1 cellular context compared by ENCODE assay signal in genomic region chr5:160169326-160169725, GRCh38.
TF ChIP-seq lines count a peak whose summit lies in the region.

No MANE protein-coding gene starts in this region.

TF ChIP-seq in WTC11, 78 proteins besides CTCF, POLR2A, EP300 and RAD21 (continued from another document):
- TF ChIP-seq HMGXB4 (CRISPR knock-in tag; IDR thresholded peaks at IDR 0.05) (no peak), TEAD4 (CRISPR knock-in tag; IDR thresholded peaks at IDR 0.05) (no peak), CBFB (CRISPR knock-in tag; IDR thresholded peaks at IDR 0.05; ENCODE audit: low read depth) (no peak), ZNF138 (CRISPR knock-in tag; conservative IDR thresholded peaks at IDR 0.05) (no peak), E2F1 (CRISPR knock-in tag; IDR thresholded peaks at IDR 0.05) (no peak), ZNF425 (CRISPR knock-in tag; conservative IDR thresholded peaks at IDR 0.05) (no peak), ETV6 (CRISPR knock-in tag; IDR thresholded peaks at IDR 0.05) (no peak)
